Comparison of ENCODE assay signal across 3 cellular contexts in the genomic region with DNA sequence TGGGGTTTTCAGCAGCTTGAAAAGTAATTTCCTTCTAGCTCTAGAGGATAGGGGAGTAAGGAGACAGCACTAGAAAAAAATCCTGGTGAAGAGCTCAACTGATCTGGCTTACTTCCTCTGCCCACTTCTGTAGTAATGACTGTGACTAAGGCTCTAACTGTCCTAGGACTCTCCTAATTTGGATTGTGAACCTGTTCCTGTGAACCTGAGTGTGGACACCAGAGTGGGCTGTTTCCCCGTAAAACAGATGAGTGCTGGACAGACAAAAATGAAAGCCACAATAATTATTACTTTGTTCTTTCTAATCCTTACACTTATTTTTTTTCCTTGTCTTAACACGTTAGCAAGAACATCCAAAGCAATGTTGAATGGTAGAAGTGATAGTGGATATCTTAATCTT.
A peak's percentile ranks its signal among the peaks of the same experiment; 100 is the strongest.
TF ChIP-seq lines count a peak whose summit lies in the region.

No MANE protein-coding gene starts in this region.

TF ChIP-seq in IMR-90, 13 proteins besides CTCF, POLR2A, EP300 and RAD21:
- TF ChIP-seq SMC3 (IDR thresholded peaks at IDR 0.05; ENCODE audit: low read depth, low read length) (peak; percentile 32; the same call in 1 of the 2 replicates), CEBPB (IDR thresholded peaks at IDR 0.05; ENCODE audit: low read depth, low read length) (no peak)

TF ChIP-seq in GM12878, 131 proteins besides CTCF, POLR2A, EP300 and RAD21 (continues in another document):
- TF ChIP-seq, protein P1, sequence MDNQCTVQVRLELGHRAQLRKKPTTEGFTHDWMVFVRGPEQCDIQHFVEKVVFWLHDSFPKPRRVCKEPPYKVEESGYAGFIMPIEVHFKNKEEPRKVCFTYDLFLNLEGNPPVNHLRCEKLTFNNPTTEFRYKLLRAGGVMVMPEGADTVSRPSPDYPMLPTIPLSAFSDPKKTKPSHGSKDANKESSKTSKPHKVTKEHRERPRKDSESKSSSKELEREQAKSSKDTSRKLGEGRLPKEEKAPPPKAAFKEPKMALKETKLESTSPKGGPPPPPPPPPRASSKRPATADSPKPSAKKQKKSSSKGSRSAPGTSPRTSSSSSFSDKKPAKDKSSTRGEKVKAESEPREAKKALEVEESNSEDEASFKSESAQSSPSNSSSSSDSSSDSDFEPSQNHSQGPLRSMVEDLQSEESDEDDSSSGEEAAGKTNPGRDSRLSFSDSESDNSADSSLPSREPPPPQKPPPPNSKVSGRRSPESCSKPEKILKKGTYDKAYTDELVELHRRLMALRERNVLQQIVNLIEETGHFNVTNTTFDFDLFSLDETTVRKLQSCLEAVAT (IDR thresholded peaks at IDR 0.05): no peak
- TF ChIP-seq, protein P2, sequence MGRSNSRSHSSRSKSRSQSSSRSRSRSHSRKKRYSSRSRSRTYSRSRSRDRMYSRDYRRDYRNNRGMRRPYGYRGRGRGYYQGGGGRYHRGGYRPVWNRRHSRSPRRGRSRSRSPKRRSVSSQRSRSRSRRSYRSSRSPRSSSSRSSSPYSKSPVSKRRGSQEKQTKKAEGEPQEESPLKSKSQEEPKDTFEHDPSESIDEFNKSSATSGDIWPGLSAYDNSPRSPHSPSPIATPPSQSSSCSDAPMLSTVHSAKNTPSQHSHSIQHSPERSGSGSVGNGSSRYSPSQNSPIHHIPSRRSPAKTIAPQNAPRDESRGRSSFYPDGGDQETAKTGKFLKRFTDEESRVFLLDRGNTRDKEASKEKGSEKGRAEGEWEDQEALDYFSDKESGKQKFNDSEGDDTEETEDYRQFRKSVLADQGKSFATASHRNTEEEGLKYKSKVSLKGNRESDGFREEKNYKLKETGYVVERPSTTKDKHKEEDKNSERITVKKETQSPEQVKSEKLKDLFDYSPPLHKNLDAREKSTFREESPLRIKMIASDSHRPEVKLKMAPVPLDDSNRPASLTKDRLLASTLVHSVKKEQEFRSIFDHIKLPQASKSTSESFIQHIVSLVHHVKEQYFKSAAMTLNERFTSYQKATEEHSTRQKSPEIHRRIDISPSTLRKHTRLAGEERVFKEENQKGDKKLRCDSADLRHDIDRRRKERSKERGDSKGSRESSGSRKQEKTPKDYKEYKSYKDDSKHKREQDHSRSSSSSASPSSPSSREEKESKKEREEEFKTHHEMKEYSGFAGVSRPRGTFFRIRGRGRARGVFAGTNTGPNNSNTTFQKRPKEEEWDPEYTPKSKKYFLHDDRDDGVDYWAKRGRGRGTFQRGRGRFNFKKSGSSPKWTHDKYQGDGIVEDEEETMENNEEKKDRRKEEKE (IDR thresholded peaks at IDR 0.05): no peak
- TF ChIP-seq, protein P3, sequence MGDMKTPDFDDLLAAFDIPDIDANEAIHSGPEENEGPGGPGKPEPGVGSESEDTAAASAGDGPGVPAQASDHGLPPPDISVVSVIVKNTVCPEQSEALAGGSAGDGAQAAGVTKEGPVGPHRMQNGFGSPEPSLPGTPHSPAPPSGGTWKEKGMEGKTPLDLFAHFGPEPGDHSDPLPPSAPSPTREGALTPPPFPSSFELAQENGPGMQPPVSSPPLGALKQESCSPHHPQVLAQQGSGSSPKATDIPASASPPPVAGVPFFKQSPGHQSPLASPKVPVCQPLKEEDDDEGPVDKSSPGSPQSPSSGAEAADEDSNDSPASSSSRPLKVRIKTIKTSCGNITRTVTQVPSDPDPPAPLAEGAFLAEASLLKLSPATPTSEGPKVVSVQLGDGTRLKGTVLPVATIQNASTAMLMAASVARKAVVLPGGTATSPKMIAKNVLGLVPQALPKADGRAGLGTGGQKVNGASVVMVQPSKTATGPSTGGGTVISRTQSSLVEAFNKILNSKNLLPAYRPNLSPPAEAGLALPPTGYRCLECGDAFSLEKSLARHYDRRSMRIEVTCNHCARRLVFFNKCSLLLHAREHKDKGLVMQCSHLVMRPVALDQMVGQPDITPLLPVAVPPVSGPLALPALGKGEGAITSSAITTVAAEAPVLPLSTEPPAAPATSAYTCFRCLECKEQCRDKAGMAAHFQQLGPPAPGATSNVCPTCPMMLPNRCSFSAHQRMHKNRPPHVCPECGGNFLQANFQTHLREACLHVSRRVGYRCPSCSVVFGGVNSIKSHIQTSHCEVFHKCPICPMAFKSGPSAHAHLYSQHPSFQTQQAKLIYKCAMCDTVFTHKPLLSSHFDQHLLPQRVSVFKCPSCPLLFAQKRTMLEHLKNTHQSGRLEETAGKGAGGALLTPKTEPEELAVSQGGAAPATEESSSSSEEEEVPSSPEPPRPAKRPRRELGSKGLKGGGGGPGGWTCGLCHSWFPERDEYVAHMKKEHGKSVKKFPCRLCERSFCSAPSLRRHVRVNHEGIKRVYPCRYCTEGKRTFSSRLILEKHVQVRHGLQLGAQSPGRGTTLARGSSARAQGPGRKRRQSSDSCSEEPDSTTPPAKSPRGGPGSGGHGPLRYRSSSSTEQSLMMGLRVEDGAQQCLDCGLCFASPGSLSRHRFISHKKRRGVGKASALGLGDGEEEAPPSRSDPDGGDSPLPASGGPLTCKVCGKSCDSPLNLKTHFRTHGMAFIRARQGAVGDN (IDR thresholded peaks at IDR 0.05): no peak
- TF ChIP-seq IKZF2 (IDR thresholded peaks at IDR 0.05) (no peak), CREB1 (IDR thresholded peaks at IDR 0.05; ENCODE audit: low read depth) (no peak), BMI1 (IDR thresholded peaks at IDR 0.05; ENCODE audit: borderline replicate concordance) (no peak), NFXL1 (IDR thresholded peaks at IDR 0.05; ENCODE audit: borderline replicate concordance) (no peak), SRF (IDR thresholded peaks at IDR 0.05; ENCODE audit: low read depth in 2 of 2, low read length in 2 of 2) (no peak), CHD1 (IDR thresholded peaks at IDR 0.05; ENCODE audit: low read depth, low read length) (no peak), RBBP5 (conservative IDR thresholded peaks at IDR 0.05) (no peak), KLF5 (IDR thresholded peaks at IDR 0.05; ENCODE audit: partially characterized antibody) (no peak), CBX5 (IDR thresholded peaks at IDR 0.05; ENCODE audit: low read depth) (no peak), NFYA (IDR thresholded peaks at IDR 0.05; ENCODE audit: borderline replicate concordance, low read depth, low read length) (no peak)
- TF ChIP-seq, protein P4, sequence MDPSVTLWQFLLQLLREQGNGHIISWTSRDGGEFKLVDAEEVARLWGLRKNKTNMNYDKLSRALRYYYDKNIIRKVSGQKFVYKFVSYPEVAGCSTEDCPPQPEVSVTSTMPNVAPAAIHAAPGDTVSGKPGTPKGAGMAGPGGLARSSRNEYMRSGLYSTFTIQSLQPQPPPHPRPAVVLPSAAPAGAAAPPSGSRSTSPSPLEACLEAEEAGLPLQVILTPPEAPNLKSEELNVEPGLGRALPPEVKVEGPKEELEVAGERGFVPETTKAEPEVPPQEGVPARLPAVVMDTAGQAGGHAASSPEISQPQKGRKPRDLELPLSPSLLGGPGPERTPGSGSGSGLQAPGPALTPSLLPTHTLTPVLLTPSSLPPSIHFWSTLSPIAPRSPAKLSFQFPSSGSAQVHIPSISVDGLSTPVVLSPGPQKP (IDR thresholded peaks at IDR 0.05; ENCODE audit: low read depth, low read length): no peak

TF ChIP-seq in liver, 16 proteins besides CTCF, POLR2A, EP300 and RAD21:
- TF ChIP-seq, protein P5, sequence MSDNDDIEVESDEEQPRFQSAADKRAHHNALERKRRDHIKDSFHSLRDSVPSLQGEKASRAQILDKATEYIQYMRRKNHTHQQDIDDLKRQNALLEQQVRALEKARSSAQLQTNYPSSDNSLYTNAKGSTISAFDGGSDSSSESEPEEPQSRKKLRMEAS (IDR thresholded peaks at IDR 0.05): no peak
- TF ChIP-seq, protein P6, sequence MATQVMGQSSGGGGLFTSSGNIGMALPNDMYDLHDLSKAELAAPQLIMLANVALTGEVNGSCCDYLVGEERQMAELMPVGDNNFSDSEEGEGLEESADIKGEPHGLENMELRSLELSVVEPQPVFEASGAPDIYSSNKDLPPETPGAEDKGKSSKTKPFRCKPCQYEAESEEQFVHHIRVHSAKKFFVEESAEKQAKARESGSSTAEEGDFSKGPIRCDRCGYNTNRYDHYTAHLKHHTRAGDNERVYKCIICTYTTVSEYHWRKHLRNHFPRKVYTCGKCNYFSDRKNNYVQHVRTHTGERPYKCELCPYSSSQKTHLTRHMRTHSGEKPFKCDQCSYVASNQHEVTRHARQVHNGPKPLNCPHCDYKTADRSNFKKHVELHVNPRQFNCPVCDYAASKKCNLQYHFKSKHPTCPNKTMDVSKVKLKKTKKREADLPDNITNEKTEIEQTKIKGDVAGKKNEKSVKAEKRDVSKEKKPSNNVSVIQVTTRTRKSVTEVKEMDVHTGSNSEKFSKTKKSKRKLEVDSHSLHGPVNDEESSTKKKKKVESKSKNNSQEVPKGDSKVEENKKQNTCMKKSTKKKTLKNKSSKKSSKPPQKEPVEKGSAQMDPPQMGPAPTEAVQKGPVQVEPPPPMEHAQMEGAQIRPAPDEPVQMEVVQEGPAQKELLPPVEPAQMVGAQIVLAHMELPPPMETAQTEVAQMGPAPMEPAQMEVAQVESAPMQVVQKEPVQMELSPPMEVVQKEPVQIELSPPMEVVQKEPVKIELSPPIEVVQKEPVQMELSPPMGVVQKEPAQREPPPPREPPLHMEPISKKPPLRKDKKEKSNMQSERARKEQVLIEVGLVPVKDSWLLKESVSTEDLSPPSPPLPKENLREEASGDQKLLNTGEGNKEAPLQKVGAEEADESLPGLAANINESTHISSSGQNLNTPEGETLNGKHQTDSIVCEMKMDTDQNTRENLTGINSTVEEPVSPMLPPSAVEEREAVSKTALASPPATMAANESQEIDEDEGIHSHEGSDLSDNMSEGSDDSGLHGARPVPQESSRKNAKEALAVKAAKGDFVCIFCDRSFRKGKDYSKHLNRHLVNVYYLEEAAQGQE (IDR thresholded peaks at IDR 0.05): no peak
- no peak for TF ChIP-seq NR2F2 (IDR thresholded peaks at IDR 0.05)
- no peak for TF ChIP-seq HNF4G (IDR thresholded peaks at IDR 0.05)
- no peak for TF ChIP-seq SP1 (IDR thresholded peaks at IDR 0.05)
- TF ChIP-seq, protein P7, sequence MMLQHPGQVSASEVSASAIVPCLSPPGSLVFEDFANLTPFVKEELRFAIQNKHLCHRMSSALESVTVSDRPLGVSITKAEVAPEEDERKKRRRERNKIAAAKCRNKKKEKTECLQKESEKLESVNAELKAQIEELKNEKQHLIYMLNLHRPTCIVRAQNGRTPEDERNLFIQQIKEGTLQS (IDR thresholded peaks at IDR 0.05): no peak
- no peak for TF ChIP-seq JUND (IDR thresholded peaks at IDR 0.05)
- no peak for TF ChIP-seq RXRA (IDR thresholded peaks at IDR 0.05)
- TF ChIP-seq, protein P8, sequence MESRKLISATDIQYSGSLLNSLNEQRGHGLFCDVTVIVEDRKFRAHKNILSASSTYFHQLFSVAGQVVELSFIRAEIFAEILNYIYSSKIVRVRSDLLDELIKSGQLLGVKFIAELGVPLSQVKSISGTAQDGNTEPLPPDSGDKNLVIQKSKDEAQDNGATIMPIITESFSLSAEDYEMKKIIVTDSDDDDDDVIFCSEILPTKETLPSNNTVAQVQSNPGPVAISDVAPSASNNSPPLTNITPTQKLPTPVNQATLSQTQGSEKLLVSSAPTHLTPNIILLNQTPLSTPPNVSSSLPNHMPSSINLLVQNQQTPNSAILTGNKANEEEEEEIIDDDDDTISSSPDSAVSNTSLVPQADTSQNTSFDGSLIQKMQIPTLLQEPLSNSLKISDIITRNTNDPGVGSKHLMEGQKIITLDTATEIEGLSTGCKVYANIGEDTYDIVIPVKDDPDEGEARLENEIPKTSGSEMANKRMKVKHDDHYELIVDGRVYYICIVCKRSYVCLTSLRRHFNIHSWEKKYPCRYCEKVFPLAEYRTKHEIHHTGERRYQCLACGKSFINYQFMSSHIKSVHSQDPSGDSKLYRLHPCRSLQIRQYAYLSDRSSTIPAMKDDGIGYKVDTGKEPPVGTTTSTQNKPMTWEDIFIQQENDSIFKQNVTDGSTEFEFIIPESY (IDR thresholded peaks at IDR 0.05): no peak
- TF ChIP-seq EGR1 (IDR thresholded peaks at IDR 0.05; ENCODE audit: low read depth in 2 of 2): no peak
- no peak for TF ChIP-seq TAF1 (conservative IDR thresholded peaks at IDR 0.05)
- TF ChIP-seq HNF4A (conservative IDR thresholded peaks at IDR 0.05): no peak
- TF ChIP-seq GABPA (IDR thresholded peaks at IDR 0.05 in 1 of 2, conservative IDR thresholded peaks at IDR 0.05 in 1 of 2): no peak
- TF ChIP-seq YY1 (IDR thresholded peaks at IDR 0.05): no peak
- no peak for TF ChIP-seq FOXA2 (IDR thresholded peaks at IDR 0.05)
- no peak for TF ChIP-seq FOXA1 (IDR thresholded peaks at IDR 0.05)
